In the genomic region with DNA sequence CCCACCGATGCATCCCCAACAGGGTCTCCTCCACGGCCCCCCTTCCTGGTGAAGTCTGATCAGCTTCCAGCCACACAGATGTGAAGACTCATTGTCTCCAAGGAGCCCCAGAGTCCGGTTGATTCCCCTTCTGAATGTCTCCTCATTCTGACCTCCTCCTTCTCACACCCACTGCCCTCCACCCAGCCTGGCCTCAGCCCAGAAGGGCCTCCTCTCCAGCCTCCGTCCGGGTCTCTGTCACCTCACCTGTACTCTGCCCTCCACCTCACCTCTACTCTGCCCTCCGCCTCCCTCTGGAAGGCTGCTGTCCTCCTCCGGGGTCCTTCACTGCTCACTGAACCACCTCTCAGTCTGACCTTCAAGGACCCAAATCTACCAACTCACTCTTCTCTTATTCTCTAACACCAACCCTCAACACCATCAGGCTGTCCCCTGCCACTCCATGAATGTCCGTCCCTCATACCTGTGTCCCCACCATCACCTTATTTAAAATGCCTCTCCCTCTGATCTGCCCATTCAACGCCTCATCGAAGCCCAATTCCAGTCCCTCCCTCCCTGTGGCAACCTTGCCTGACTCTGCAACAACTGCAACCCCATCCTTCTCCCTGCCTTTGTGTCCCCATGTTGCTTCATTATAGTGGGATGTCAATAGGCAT, we compare ENCODE assay signal across 1 cellular context.
TF ChIP-seq lines count a peak whose summit lies in the region.

No MANE protein-coding gene starts in this region.

TF ChIP-seq in HepG2, 621 proteins besides CTCF, POLR2A, EP300 and RAD21 (continued from another document):
- TF ChIP-seq, protein P1, sequence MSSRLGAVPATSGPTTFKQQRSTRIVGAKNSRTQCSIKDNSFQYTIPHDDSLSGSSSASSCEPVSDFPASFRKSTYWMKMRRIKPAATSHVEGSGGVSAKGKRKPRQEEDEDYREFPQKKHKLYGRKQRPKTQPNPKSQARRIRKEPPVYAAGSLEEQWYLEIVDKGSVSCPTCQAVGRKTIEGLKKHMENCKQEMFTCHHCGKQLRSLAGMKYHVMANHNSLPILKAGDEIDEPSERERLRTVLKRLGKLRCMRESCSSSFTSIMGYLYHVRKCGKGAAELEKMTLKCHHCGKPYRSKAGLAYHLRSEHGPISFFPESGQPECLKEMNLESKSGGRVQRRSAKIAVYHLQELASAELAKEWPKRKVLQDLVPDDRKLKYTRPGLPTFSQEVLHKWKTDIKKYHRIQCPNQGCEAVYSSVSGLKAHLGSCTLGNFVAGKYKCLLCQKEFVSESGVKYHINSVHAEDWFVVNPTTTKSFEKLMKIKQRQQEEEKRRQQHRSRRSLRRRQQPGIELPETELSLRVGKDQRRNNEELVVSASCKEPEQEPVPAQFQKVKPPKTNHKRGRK (CRISPR knock-in tag; IDR thresholded peaks at IDR 0.05): no peak
